ENCODE assay signal across 15 cellular contexts in the genomic region with DNA sequence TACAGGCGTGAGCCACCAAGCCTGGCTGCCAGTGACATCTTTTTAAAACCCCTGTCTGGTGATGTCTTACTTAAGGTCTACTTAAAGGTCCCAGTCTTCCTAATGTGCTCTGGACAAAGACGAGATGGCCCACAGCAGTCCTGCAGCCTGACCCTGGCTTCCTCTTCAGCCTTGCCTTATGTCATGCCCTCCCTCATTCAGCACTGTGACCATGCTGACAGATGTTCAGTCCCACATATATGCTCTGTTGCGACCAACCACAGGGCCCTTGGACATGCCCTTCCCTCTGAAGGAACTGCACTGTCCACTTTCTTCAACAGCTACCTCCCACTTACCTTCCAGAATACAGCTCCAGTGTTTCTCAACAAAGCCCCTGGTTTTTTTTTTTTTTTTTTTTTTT.
A peak's percentile ranks its signal among the peaks of the same experiment; 100 is the strongest.
DNase-seq lines count a peak whose midpoint lies in the region; ATAC-seq and TF ChIP-seq lines count a peak whose summit lies in the region.
"Had no signal": no experiment of that assay in that cellular context is flagged by ENCODE, and none has a peak within 500 bp of the region (broad histone marks: within the 10 kb centered on the region; RNA-seq: fewer than 3 reads in every experiment).

No MANE protein-coding gene starts in this region.

- H3K27ac ChIP-seq in coronary artery: no peak overlapping the region
- H3K27ac ChIP-seq in neural progenitor cell: no peak overlapping the region
- H3K27ac ChIP-seq in vagina: no peak overlapping the region
- H3K27ac ChIP-seq: A549, C4-2B, GM23248 had no signal

- H3K4me3 Mint-ChIP-seq in activated CD8-positive, alpha-beta memory T cell treated with anti-CD3 and anti-CD28 coated beads, Interleukin-2, amount 10 ng/mL, durations not matched to agents 7 days and 5 days: no peak overlapping the region
- no peak overlapping the region for H3K4me3 Mint-ChIP-seq in neural progenitor cell
- H3K4me3 Mint-ChIP-seq: CD4-positive, alpha-beta memory T cell had no signal

- TF ChIP-seq CTCF in coronary artery (IDR thresholded peaks at IDR 0.05) (no peak), neural progenitor cell (IDR thresholded peaks at IDR 0.05) (no peak), vagina (IDR thresholded peaks at IDR 0.05) (no peak)

- H3F3A ChIP-seq in neural progenitor cell (ENCODE audit: low read depth): no peaks in the 10 kb centered on the region

- no peak overlapping the region for H3K9ac ChIP-seq in neural progenitor cell
- H3K9ac ChIP-seq: GM23248 had no signal

- TF ChIP-seq POLR2A in vagina (IDR thresholded peaks at IDR 0.05): no peak

- H3K27me3 Mint-ChIP-seq in activated CD8-positive, alpha-beta memory T cell treated with anti-CD3 and anti-CD28 coated beads, Interleukin-2, amount 10 ng/mL, durations not matched to agents 7 days and 5 days: no peaks in the 10 kb centered on the region
- peaks cover 14% of the 10 kb centered on the region for H3K27me3 Mint-ChIP-seq in neural progenitor cell (ENCODE audit: insufficient read depth, low read depth)

- H3K27me3 ChIP-seq in neural progenitor cell (peaks cover 12% of the 10 kb centered on the region), vagina (no peaks in the 10 kb centered on the region)
- H3K27me3 ChIP-seq: BE2C had no signal

- CTCF ChIA-PET in activated CD8-positive, alpha-beta memory T cell treated with anti-CD3 and anti-CD28 coated beads, Interleukin-2, amount 10 ng/mL, durations not matched to agents 7 days and 5 days (lab: Charles Lee): no interaction called here

- no peaks in the 10 kb centered on the region for H3K9me3 ChIP-seq in neural progenitor cell (ENCODE audit: low read depth)
- H3K9me3 ChIP-seq in vagina: no peaks in the 10 kb centered on the region
- H3K9me3 ChIP-seq: A549, BE2C had no signal

- no peak overlapping the region for H3K4me2 ChIP-seq in neural progenitor cell
- H3K4me2 ChIP-seq: A549 had no signal

- H3K27ac Mint-ChIP-seq in activated CD8-positive, alpha-beta memory T cell treated with anti-CD3 and anti-CD28 coated beads, Interleukin-2, amount 10 ng/mL, durations not matched to agents 7 days and 5 days: no peak overlapping the region
- H3K27ac Mint-ChIP-seq in neural progenitor cell: peak overlapping the region; percentile 44
- H3K27ac Mint-ChIP-seq: CD4-positive, alpha-beta memory T cell had no signal

- no peak overlapping the region for H3K4me3 ChIP-seq in coronary artery
- no peak overlapping the region for H3K4me3 ChIP-seq in neural progenitor cell
- H3K4me3 ChIP-seq in vagina: no peak overlapping the region
- H3K4me3 ChIP-seq: A549, GM23248 had no signal

- peaks cover 5% of the 10 kb centered on the region for H3K9me3 Mint-ChIP-seq in activated CD8-positive, alpha-beta memory T cell treated with anti-CD3 and anti-CD28 coated beads, Interleukin-2, amount 10 ng/mL, durations not matched to agents 7 days and 5 days (ENCODE audit: low read depth)
- no peaks in the 10 kb centered on the region for H3K9me3 Mint-ChIP-seq in neural progenitor cell
- H3K9me3 Mint-ChIP-seq: CD4-positive, alpha-beta memory T cell had no signal

- DNase-seq in activated CD8-positive, alpha-beta memory T cell treated with anti-CD3 and anti-CD28 coated beads, Interleukin-2, amount 10 ng/mL, durations not matched to agents 7 days and 5 days: peak; percentile 9
- DNase-seq in coronary artery (ENCODE audit: low spot score) (peak; percentile 19), neural progenitor cell (ENCODE audit: low spot score) (no peak), vagina (ENCODE audit: extremely low spot score in 2 of 2) (peak; percentile 40 to 64), dermis blood vessel endothelial cell (no peak)
- DNase-seq: BE2C; CD4-positive, alpha-beta memory T cell; DMS79 treated with DMSO at 0.1 percent for 48 hours; EL; GM23248; IMR-90 had no signal

- H4K20me1 ChIP-seq in neural progenitor cell (ENCODE audit: low read depth): no peaks in the 10 kb centered on the region

- H3K36me3 ChIP-seq in neural progenitor cell (no peaks in the 10 kb centered on the region), vagina (peaks cover 0 to 12% of the 10 kb centered on the region in 2 donors)

- H3K4me1 ChIP-seq in neural progenitor cell (peaks cover 8% of the 10 kb centered on the region), vagina (no peaks in the 10 kb centered on the region)
- H3K4me1 ChIP-seq: A549 had no signal

- intact Hi-C loops in vagina (cut with DNase I): no loop called here

- H2AFZ ChIP-seq in neural progenitor cell (replicated peaks): no peak overlapping the region
- H2AFZ ChIP-seq: GM23248 had no signal

- H3K4me1 Mint-ChIP-seq in activated CD8-positive, alpha-beta memory T cell treated with anti-CD3 and anti-CD28 coated beads, Interleukin-2, amount 10 ng/mL, durations not matched to agents 7 days and 5 days: no peaks in the 10 kb centered on the region
- peaks cover 12% of the 10 kb centered on the region for H3K4me1 Mint-ChIP-seq in neural progenitor cell

- ATAC-seq in activated CD8-positive, alpha-beta memory T cell treated with anti-CD3 and anti-CD28 coated beads, Interleukin-2, amount 10 ng/mL, durations not matched to agents 7 days and 5 days: no peak
- ATAC-seq in GM19035 (IDR thresholded peaks at IDR 0.05; ENCODE audit: unreplicated experiment): no peak
- ATAC-seq: A549, HCT116 had no signal

- peaks cover 2% of the 10 kb centered on the region for H3K36me3 Mint-ChIP-seq in activated CD8-positive, alpha-beta memory T cell treated with anti-CD3 and anti-CD28 coated beads, Interleukin-2, amount 10 ng/mL, durations not matched to agents 7 days and 5 days
- H3K36me3 Mint-ChIP-seq in neural progenitor cell: peaks cover 4% of the 10 kb centered on the region
- H3K36me3 Mint-ChIP-seq: CD4-positive, alpha-beta memory T cell had no signal

- no peaks in the 10 kb centered on the region for H3K79me2 ChIP-seq in neural progenitor cell (ENCODE audit: low read depth)

Comparison
In these comparisons a context has a peak if more than half of its experiments do, and no peak if none do; other contexts are left out.
1. DNase-seq: peak in activated CD8-positive, alpha-beta memory T cell treated with anti-CD3 and anti-CD28 coated beads, Interleukin-2, amount 10 ng/mL, durations not matched to agents 7 days and 5 days (single experiment), coronary artery (single experiment) and vagina (2 of 2); none in neural progenitor cell (single experiment) and dermis blood vessel endothelial cell (single experiment).